8 cellular contexts compared by ENCODE assay signal in the genomic region with DNA sequence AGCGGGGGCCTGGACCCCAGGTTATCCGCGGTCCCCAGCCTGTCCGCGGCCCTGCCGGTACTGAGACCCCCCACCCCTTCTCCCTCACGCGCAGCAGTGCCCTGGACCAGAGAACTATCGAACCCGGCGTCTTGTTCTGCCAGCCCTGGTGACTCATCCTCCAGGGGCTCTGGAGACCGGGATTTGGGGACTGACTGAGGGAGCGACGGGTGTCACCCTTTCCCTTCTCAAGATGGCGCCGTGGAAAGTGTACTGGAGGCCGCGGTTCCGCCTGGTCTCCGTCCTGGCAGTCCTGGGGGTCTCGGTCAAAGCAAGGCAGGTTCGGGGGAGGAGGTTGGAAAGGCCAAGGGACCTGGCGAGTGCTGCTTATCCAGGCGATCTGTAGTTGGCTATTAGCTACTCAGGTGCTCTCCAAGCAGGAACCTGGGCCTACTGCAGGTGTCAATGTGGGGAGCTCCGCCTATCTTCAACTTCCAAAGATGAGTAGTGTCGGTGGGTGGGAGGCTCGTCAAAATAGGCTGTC. TPM values are rescaled to one million over a fixed set of nuclear protein-coding genes. Genes with fewer than 3 reads are reported as not detected.
DNase-seq lines count a peak whose midpoint lies in the region; ATAC-seq and TF ChIP-seq lines count a peak whose summit lies in the region.

No MANE protein-coding gene starts in this region.

- H3K27me3 Mint-ChIP-seq in activated naive CD8-positive, alpha-beta T cell treated with anti-CD3 and anti-CD28 coated beads for 36 hours, result no peaks in the 10 kb centered on the region

- H3K79me2 ChIP-seq in parathyroid adenoma, result peaks cover 29% of the 10 kb centered on the region

- intact Hi-C loops in Right ventricle myocardium superior (cut with DNase I), result loop anchor here (2.0 to 5.0 kb wide), 2 partner anchors 95 to 239 kb away; partner anchors contain the start of genes KAT2B and SGO1
- intact Hi-C loops in uterus (cut with DNase I; ENCODE audit: low total_unique reads), result loop anchor here (5.0 to 10.0 kb wide), 2 partner anchors 97 to 235 kb away; partner anchors contain the start of gene KAT2B

- H3K27me3 ChIP-seq in SJCRH30 (no peaks in the 10 kb centered on the region), parathyroid adenoma (ENCODE audit: control insufficient read depth, insufficient read depth, low read length) (no peaks in the 10 kb centered on the region), uterus (no peaks in the 10 kb centered on the region)

- TF ChIP-seq CTCF in parathyroid adenoma (IDR thresholded peaks at IDR 0.05) (no peak), uterus (IDR thresholded peaks at IDR 0.05) (no peak)

- no peaks in the 10 kb centered on the region for H3K4me1 ChIP-seq in SJCRH30
- H3K4me1 ChIP-seq in parathyroid adenoma, result no peaks in the 10 kb centered on the region
- H3K4me1 ChIP-seq in uterus, result peaks cover 0 to 6% of the 10 kb centered on the region in 2 donors

- H3K4me3 Mint-ChIP-seq in activated naive CD8-positive, alpha-beta T cell treated with anti-CD3 and anti-CD28 coated beads for 36 hours, result peak overlapping the region; percentile 99

- peak overlapping the region; percentile 98 for H2AFZ ChIP-seq in parathyroid adenoma

- ATAC-seq in GM19452 (IDR thresholded peaks at IDR 0.05; ENCODE audit: unreplicated experiment), result peak; percentile 11
- peak; percentile 47 for ATAC-seq in Right ventricle myocardium superior (ENCODE audit: poor library complexity)

- peak overlapping the region; percentile 99 for H3K4me3 ChIP-seq in SJCRH30
- H3K4me3 ChIP-seq in parathyroid adenoma (ENCODE audit: low read depth, low read length), result peak overlapping the region; percentile 96
- peak overlapping the region; percentile 97 to 99 for H3K4me3 ChIP-seq in uterus

- no peaks in the 10 kb centered on the region for H3K9me3 Mint-ChIP-seq in activated naive CD8-positive, alpha-beta T cell treated with anti-CD3 and anti-CD28 coated beads for 36 hours

- H3K27ac ChIP-seq in SJCRH30, result peak overlapping the region; percentile 76
- H3K27ac ChIP-seq in parathyroid adenoma, result peak overlapping the region; percentile 93
- H3K27ac ChIP-seq in uterus, result peak overlapping the region; percentile 92 to 97

- H3K36me3 Mint-ChIP-seq in activated naive CD8-positive, alpha-beta T cell treated with anti-CD3 and anti-CD28 coated beads for 36 hours, result peaks cover 10% of the 10 kb centered on the region

- no peak for TF ChIP-seq POLR2A in uterus (IDR thresholded peaks at IDR 0.05)

- H3K9ac ChIP-seq in parathyroid adenoma, result peak overlapping the region; percentile 94

- peak overlapping the region; percentile 98 for H3K27ac Mint-ChIP-seq in activated naive CD8-positive, alpha-beta T cell treated with anti-CD3 and anti-CD28 coated beads for 36 hours

- H3K9me3 ChIP-seq in SJCRH30 (replicated peaks), result no peaks in the 10 kb centered on the region
- H3K9me3 ChIP-seq in parathyroid adenoma (ENCODE audit: control insufficient read depth, low read length), result no peaks in the 10 kb centered on the region
- H3K9me3 ChIP-seq in uterus, result no peaks in the 10 kb centered on the region

- DNase-seq in Ammon's horn (ENCODE audit: low spot score) (peak; percentile 42), HS-27A (ENCODE audit: low read depth) (peak; percentile 38), SJCRH30 (peak; percentile 18 to 34), Right ventricle myocardium superior (peak; percentile 58), uterus (peak; percentile 43 to 46)
- peak; percentile 48 for DNase-seq in activated naive CD8-positive, alpha-beta T cell treated with anti-CD3 and anti-CD28 coated beads for 36 hours

- peaks cover 41% of the 10 kb centered on the region for H3K4me1 Mint-ChIP-seq in activated naive CD8-positive, alpha-beta T cell treated with anti-CD3 and anti-CD28 coated beads for 36 hours

- H3K36me3 ChIP-seq in SJCRH30, result 0 out of 2 replicates have a peak, but pooled peaks cover 3% of the 10 kb centered on the region
- H3K36me3 ChIP-seq in parathyroid adenoma (ENCODE audit: control insufficient read depth, insufficient read depth, low read length), result no peaks in the 10 kb centered on the region
- H3K36me3 ChIP-seq in uterus, result no peaks in the 10 kb centered on the region

- peak overlapping the region; percentile 99 for H3K4me2 ChIP-seq in parathyroid adenoma (ENCODE audit: low read length)

RNA-seq across cellular contexts. Expression of gene RAB5A, which starts 0.7 kb away (rescaled TPM):
- 21.0 and 21.9 TPM in 2 replicates for total RNA-seq in SJCRH30 (2014; rRNA removed; shearing (Covaris generic))
- total RNA-seq in activated naive CD8-positive, alpha-beta T cell treated with anti-CD3 and anti-CD28 coated beads for 36 hours, result 10 to 100 TPM; 54.2 to 56.0 TPM
- total RNA-seq in Right ventricle myocardium superior (52.6 TPM), uterus (10 to 100 TPM; 34.1 to 76.4 (median 60.0) TPM)

RNA-seq across cellular contexts. Expression of gene EFHB, which starts 13.6 kb away (rescaled TPM):
- total RNA-seq in SJCRH30 (2014; rRNA removed; shearing (Covaris generic)), result 0.61 TPM in 1 of 2 replicates, not detected in the other
- total RNA-seq in activated naive CD8-positive, alpha-beta T cell treated with anti-CD3 and anti-CD28 coated beads for 36 hours, result under 1 TPM; 0.50 to 0.87 TPM
- total RNA-seq in Right ventricle myocardium superior, result not detected
- total RNA-seq in uterus, result 1 to 10 TPM in 2 of 4 donors, under 1 TPM in 1, not detected in 1; under 0.01 to 5.7 (median 1.2) TPM

Comparison
In these comparisons a context has a peak if more than half of its experiments do, and no peak if none do; other contexts are left out.
1. Peak in every context shown above with its lines: DNase-seq, ATAC-seq, H3K4me3 ChIP-seq and H3K27ac ChIP-seq.